17 cellular contexts compared by ENCODE assay signal in the genomic region with DNA sequence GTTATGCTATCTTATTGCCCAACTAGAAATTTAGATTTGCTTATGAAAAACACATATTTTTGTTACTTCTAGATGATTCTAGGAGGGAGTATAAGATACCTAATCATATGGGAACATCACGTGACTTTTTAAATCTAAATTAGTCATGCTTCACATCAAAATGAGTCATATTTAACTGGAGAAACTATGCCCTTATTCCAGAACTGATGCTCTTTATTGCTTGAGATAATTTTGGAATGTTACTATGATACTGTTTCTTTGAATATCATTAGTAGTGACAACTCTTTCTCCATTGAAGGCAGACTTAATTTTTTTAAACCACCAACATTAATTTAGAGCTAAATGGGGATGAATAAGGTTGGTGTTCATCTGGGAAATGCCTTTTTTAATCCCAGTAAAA. TPM values are rescaled to one million over a fixed set of nuclear protein-coding genes. Genes with fewer than 3 reads are reported as not detected.
DNase-seq lines count a peak whose midpoint lies in the region; ATAC-seq, FAIRE-seq and TF ChIP-seq lines count a peak whose summit lies in the region.
"Had no signal": no experiment of that assay in that cellular context is flagged by ENCODE, and none has a peak within 500 bp of the region (broad histone marks: within the 10 kb centered on the region; RNA-seq: fewer than 3 reads in every experiment).

No MANE protein-coding gene starts in this region.

- H3K27ac ChIP-seq in endothelial cell of umbilical vein (ENCODE audit: insufficient read depth, low read depth, low read length) (no peak overlapping the region), osteoblast (ENCODE audit: low read depth, low read length) (no peak overlapping the region)
- H3K27ac ChIP-seq: psoas muscle, testis had no signal

- intact Hi-C loops in endothelial cell of umbilical vein (cut with micrococcal nuclease) (no loop called here), Right ventricle myocardium inferior (cut with DNase I) (no loop called here)

- ATAC-seq in GM18505 (IDR thresholded peaks at IDR 0.05; ENCODE audit: unreplicated experiment) (no peak), GM18867 (IDR thresholded peaks at IDR 0.05; ENCODE audit: unreplicated experiment) (no peak), Right ventricle myocardium inferior (no peak)
- ATAC-seq: left cardiac atrium, psoas muscle had no signal

- H3K27me3 ChIP-seq in endothelial cell of umbilical vein (ENCODE audit: control insufficient read depth in 2 of 2, insufficient read depth in 2 of 2, low read length in 2 of 2) (no peaks in the 10 kb centered on the region), osteoblast (ENCODE audit: insufficient read depth, low read length) (no peaks in the 10 kb centered on the region)
- H3K27me3 ChIP-seq: testis had no signal

- no peaks in the 10 kb centered on the region for H3K9me3 ChIP-seq in endothelial cell of umbilical vein (replicated peaks; ENCODE audit: control insufficient read depth, insufficient read depth, low read length)
- H3K9me3 ChIP-seq in osteoblast (ENCODE audit: low read depth, low read length) = no peaks in the 10 kb centered on the region
- H3K9me3 ChIP-seq: psoas muscle, testis had no signal

- DNase-seq in ELR (ENCODE audit: low read depth) = peak; percentile 66
- DNase-seq in RKO (ENCODE audit: low spot score) = peak; percentile 54
- DNase-seq in endothelial cell of umbilical vein (ENCODE audit: low read depth, low spot score) = no peak
- DNase-seq in osteoblast (ENCODE audit: insufficient read length, low spot score, missing footprints) = peak; percentile 48
- DNase-seq in GM12892 (ENCODE audit: insufficient read length) = no peak
- no peak for DNase-seq in Right ventricle myocardium inferior (ENCODE audit: missing footprints)
- DNase-seq: effector memory CD4-positive, alpha-beta T cell; GOT3; KBM-7; left cardiac atrium; NCI-H1930; NCI-H446 treated with DMSO at 0.1 percent for 48 hours; psoas muscle; stimulated activated CD4-positive, alpha-beta T cell treated with anti-CD3 and anti-CD28 coated beads, Interleukin-12 subunit alpha, Interleukin-12 subunit beta, amount 100 ng/mL, for 4 hours; testis had no signal

- TF ChIP-seq POLR2A in endothelial cell of umbilical vein (IDR thresholded peaks at IDR 0.05; ENCODE audit: low read depth, low read length) = no peak
- TF ChIP-seq POLR2A in GM18505 (IDR thresholded peaks at IDR 0.05; ENCODE audit: borderline replicate concordance, extremely low read depth, insufficient read depth, insufficient read length) = no peak
- TF ChIP-seq POLR2A in GM12892 (IDR thresholded peaks at IDR 0.05; ENCODE audit: low read depth, low read length) = no peak

- H3K9me1 ChIP-seq in endothelial cell of umbilical vein (replicated peaks; ENCODE audit: control insufficient read depth, extremely low read depth, insufficient read depth, low read length) = no peaks in the 10 kb centered on the region

- H3K36me3 ChIP-seq in endothelial cell of umbilical vein (ENCODE audit: control insufficient read depth in 2 of 2, extremely low read depth in 1 of 2, insufficient read depth in 2 of 2, low read length in 2 of 2) (peaks cover 0 to 1% of the 10 kb centered on the region in 2 experiments), osteoblast (ENCODE audit: insufficient read depth, low read length) (no peaks in the 10 kb centered on the region)

- H3K4me3 ChIP-seq in endothelial cell of umbilical vein (replicated peaks in 1 of 3; ENCODE audit: insufficient read depth in 1 of 3, low read depth in 1 of 3, low read length in 3 of 3) = no peak overlapping the region
- H3K4me3 ChIP-seq in osteoblast (ENCODE audit: insufficient read depth, low read length) = no peak overlapping the region
- H3K4me3 ChIP-seq: psoas muscle, testis had no signal

- no peak overlapping the region for H3K9ac ChIP-seq in endothelial cell of umbilical vein (replicated peaks; ENCODE audit: extremely low read depth, insufficient read depth, low read length)

- H3K4me2 ChIP-seq in endothelial cell of umbilical vein (ENCODE audit: insufficient read depth, low read length) (no peak overlapping the region), osteoblast (ENCODE audit: insufficient read depth, low read length) (no peak overlapping the region)

- H4K20me1 ChIP-seq in endothelial cell of umbilical vein (replicated peaks; ENCODE audit: control insufficient read depth, extremely low read depth, insufficient read depth, low read length) (no peaks in the 10 kb centered on the region), osteoblast (ENCODE audit: insufficient read depth, low read length) (no peaks in the 10 kb centered on the region)

- FAIRE-seq in endothelial cell of umbilical vein (lab: Jason Lieb, UNC) = no peak
- no peak for FAIRE-seq in GM12892 (lab: Jason Lieb, UNC)

- H3K79me2 ChIP-seq in endothelial cell of umbilical vein (ENCODE audit: control insufficient read depth, insufficient read depth, low read length) (no peaks in the 10 kb centered on the region), osteoblast (ENCODE audit: insufficient read depth, low read length) (no peaks in the 10 kb centered on the region)

- no TSS peak for BruUV-seq in endothelial cell of umbilical vein (replicated peaks; lab: Mats Ljungman, UMichigan)

- POLR2A ChIA-PET in endothelial cell of umbilical vein (lab: Charles Lee) = no interaction called here

- H3K4me1 ChIP-seq in endothelial cell of umbilical vein (ENCODE audit: control insufficient read depth, extremely low read depth, insufficient read depth, low read length) = no peaks in the 10 kb centered on the region
- H3K4me1 ChIP-seq in osteoblast (ENCODE audit: insufficient read depth, low read length) = peaks cover 3% of the 10 kb centered on the region
- H3K4me1 ChIP-seq: psoas muscle, testis had no signal

- dilution Hi-C loops in endothelial cell of umbilical vein (cut with MboI; ENCODE audit: extremely low pct_ligation_motif_present, low sequenced_read_pairs) = no loop called here

- CTCF ChIA-PET in endothelial cell of umbilical vein (lab: Charles Lee) = no interaction called here

- TF ChIP-seq CTCF in endothelial cell of umbilical vein (IDR thresholded peaks at IDR 0.05; ENCODE audit: extremely low read depth in 1 of 2, insufficient read depth in 1 of 2, low read depth in 1 of 2, low read length in 2 of 2) (no peak), osteoblast (IDR thresholded peaks at IDR 0.05; ENCODE audit: extremely low read depth, low read depth, low read length) (no peak)

- H2AFZ ChIP-seq in endothelial cell of umbilical vein (ENCODE audit: low read depth, low read length) = no peak overlapping the region
- no peak overlapping the region for H2AFZ ChIP-seq in osteoblast (ENCODE audit: low read length)

TF ChIP-seq in endothelial cell of umbilical vein, 7 proteins besides CTCF, POLR2A, EP300 and RAD21:
- TF ChIP-seq GATA2 (IDR thresholded peaks at IDR 0.05; ENCODE audit: insufficient read depth, insufficient read length, low read depth, low read length) (no peak), EZH2 (IDR thresholded peaks at IDR 0.05; ENCODE audit: borderline replicate concordance, low read depth, low read length, severe bottlenecking) (no peak), MYC (IDR thresholded peaks at IDR 0.05; ENCODE audit: low read depth, low read length) (no peak), JUN (IDR thresholded peaks at IDR 0.05; ENCODE audit: borderline replicate concordance, insufficient read depth, insufficient read length, low read depth) (peak; percentile 18), POLR2AphosphoS5 (IDR thresholded peaks at IDR 0.05; ENCODE audit: insufficient read depth, low read depth, low read length) (no peak), FOS (IDR thresholded peaks at IDR 0.05; ENCODE audit: borderline replicate concordance, insufficient read depth, low read length) (peak; percentile 43)
- TF ChIP-seq, protein P1, sequence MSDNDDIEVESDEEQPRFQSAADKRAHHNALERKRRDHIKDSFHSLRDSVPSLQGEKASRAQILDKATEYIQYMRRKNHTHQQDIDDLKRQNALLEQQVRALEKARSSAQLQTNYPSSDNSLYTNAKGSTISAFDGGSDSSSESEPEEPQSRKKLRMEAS (IDR thresholded peaks at IDR 0.05; ENCODE audit: insufficient read depth, insufficient read length) = no peak

RNA-seq across cellular contexts. Expression of a gene that starts 19.9 kb away (rescaled TPM):
- total RNA-seq in endothelial cell of umbilical vein (6.0 and 7.6 TPM in 2 replicates), osteoblast (6.5 and 7.4 TPM in 2 replicates), Right ventricle myocardium inferior (5.6 TPM)
- polyA plus RNA-seq in endothelial cell of umbilical vein = 3.0 and 3.6 TPM in 2 replicates
- 4.9 and 5.2 TPM in 2 replicates for polyA plus RNA-seq in endothelial cell of umbilical vein (2011; cell fraction: cytosol; rRNA removed)
- polyA plus RNA-seq in endothelial cell of umbilical vein (2011; cell fraction: nucleus; rRNA removed) = 3.0 and 3.7 TPM in 2 replicates
- polyA plus RNA-seq in endothelial cell of umbilical vein (2012) = 3.7 and 7.0 TPM in 2 replicates
- 3.7 and 6.3 TPM in 2 replicates for polyA minus RNA-seq in endothelial cell of umbilical vein
- polyA minus RNA-seq in endothelial cell of umbilical vein (2011; cell fraction: cytosol; rRNA and poly(A)+ RNA removed) = 1.9 TPM
- 8.8 and 11.1 TPM in 2 replicates for polyA minus RNA-seq in endothelial cell of umbilical vein (2011; cell fraction: nucleus; rRNA and poly(A)+ RNA removed)
- 7.5 TPM for polyA plus RNA-seq in GM12892 (2012; ENCODE audit: missing spikeins)

Comparison
In these comparisons a context has a peak if more than half of its experiments do, and no peak if none do; other contexts are left out.
1. DNase-seq: peak in ELR (single experiment), RKO (single experiment) and osteoblast (single experiment); none in endothelial cell of umbilical vein (single experiment), GM12892 (single experiment) and Right ventricle myocardium inferior (single experiment).